In genomic region chr14:91835920-91836843, GRCh38 we compare ENCODE assay signal across 8 cellular contexts. TPM values are rescaled to one million over a fixed set of nuclear protein-coding genes. Genes with fewer than 3 reads are reported as not detected.
DNase-seq lines count a peak whose midpoint lies in the region; ATAC-seq and TF ChIP-seq lines count a peak whose summit lies in the region.

No MANE protein-coding gene starts in this region.

- H3K27me3 Mint-ChIP-seq in immature natural killer cell (ENCODE audit: low read depth in 3 of 3): peaks cover 0 to 4% (median 0%) of the 10 kb centered on the region in 3 donors

- H3K27me3 ChIP-seq in SU-DHL-6 (ENCODE audit: low read length): no peaks in the 10 kb centered on the region
- peaks cover 18% of the 10 kb centered on the region for H3K27me3 ChIP-seq in adipocyte (replicated peaks; ENCODE audit: control insufficient read depth, insufficient read depth, low read length)

- peaks cover 5% of the 10 kb centered on the region for H3K4me1 ChIP-seq in adipocyte (ENCODE audit: control insufficient read depth, insufficient read depth, low read length)

- no peaks in the 10 kb centered on the region for H4K20me1 ChIP-seq in SU-DHL-6 (ENCODE audit: low read depth, low read length)

- no peaks in the 10 kb centered on the region for H3K9me2 ChIP-seq in SU-DHL-6 (replicated peaks; ENCODE audit: insufficient read depth, low read length)

- H3K4me1 Mint-ChIP-seq in immature natural killer cell: peaks cover 58 to 70% of the 10 kb centered on the region in 2 donors

- H3K9me3 ChIP-seq in SU-DHL-6 (ENCODE audit: insufficient read depth, low read length): 0 out of 2 replicates have a peak, but pooled peaks cover 4% of the 10 kb centered on the region
- no peaks in the 10 kb centered on the region for H3K9me3 ChIP-seq in adipocyte (ENCODE audit: control insufficient read depth, low read length)

- peak overlapping the region; percentile 68 for H3K4me3 ChIP-seq in SU-DHL-6 (ENCODE audit: insufficient read depth, low read length, poor library complexity, severe bottlenecking)
- peak overlapping the region; percentile 75 for H3K4me3 ChIP-seq in adipocyte (ENCODE audit: low read length)

- H3K9me3 Mint-ChIP-seq in immature natural killer cell: no peaks in the 10 kb centered on the region

- H3K27ac Mint-ChIP-seq in immature natural killer cell: peak overlapping the region in 3 of 6 donors; percentile 23 to 76 (median 74)

- H3F3A ChIP-seq in SU-DHL-6 (ENCODE audit: insufficient read depth): no peaks in the 10 kb centered on the region

- peaks cover 11 to 13% (median 11%) of the 10 kb centered on the region in 3 donors for H3K36me3 Mint-ChIP-seq in immature natural killer cell

- no peaks in the 10 kb centered on the region for H3K79me2 ChIP-seq in SU-DHL-6 (ENCODE audit: insufficient read depth, low read length)

- no peak overlapping the region for H3K27ac ChIP-seq in SU-DHL-6 (ENCODE audit: low read depth, low read length)

- H3K4me2 ChIP-seq in SU-DHL-6 (ENCODE audit: low read depth, low read length, poor library complexity, severe bottlenecking): peak overlapping the region; percentile 91

- TF ChIP-seq CTCF in SU-DHL-6 (IDR thresholded peaks at IDR 0.05; ENCODE audit: insufficient read depth, low read length, poor library complexity, severe bottlenecking): no peak

- H3K4me3 Mint-ChIP-seq in immature natural killer cell: peak overlapping the region; percentile 82 to 90 (median 86)

- H3K36me3 ChIP-seq in SU-DHL-6 (ENCODE audit: low read length) (no peaks in the 10 kb centered on the region), adipocyte (ENCODE audit: control insufficient read depth, insufficient read depth, low read length, severe bottlenecking) (no peaks in the 10 kb centered on the region)

- H2AFZ ChIP-seq in SU-DHL-6 (ENCODE audit: low read depth, low read length, severe bottlenecking): peak overlapping the region; percentile 93

- DNase-seq in ACHN (peak; percentile 31), HuH-7 (ENCODE audit: low spot score) (peak; percentile 77), adipocyte (ENCODE audit: low read depth) (no peak), immature natural killer cell (peak; percentile 36 to 72 (median 71)), pons (ENCODE audit: low spot score) (no peak)
- DNase-seq in stimulated activated CD4-positive, alpha-beta T cell treated with anti-CD3 and anti-CD28 coated beads, Interleukin-1b, Interleukin-23, amount 100 ng/mL, for 24 hours (ENCODE audit: low read depth in 4 of 4, low spot score in 1 of 4): peak; percentile 78 to 91 (median 88)

- in situ Hi-C loops in ACHN (cut with HindIII; ENCODE audit: low pct_ligation_motif_present, low pct_unique_long_range_greater_than_20kb, low sequenced_read_pairs): no loop called here

- peak; percentile 48 for ATAC-seq in GM19395 (IDR thresholded peaks at IDR 0.05; ENCODE audit: unreplicated experiment)

- H3K9ac ChIP-seq in SU-DHL-6 (ENCODE audit: low read length): peak overlapping the region; percentile 48
- H3K9ac ChIP-seq in adipocyte (ENCODE audit: low read length): no peak overlapping the region

RNA-seq across cellular contexts. Expression of gene TC2N, which starts 31.2 kb away (rescaled TPM):
- polyA plus RNA-seq in immature natural killer cell: 100 to 1,000 TPM in 2 of 3 donors, 10 to 100 TPM in 1; 97.4 to 158 (median 112) TPM

Comparison
In these comparisons a context has a peak if more than half of its experiments do, and no peak if none do; other contexts are left out.
1. DNase-seq: peak in ACHN (single experiment), HuH-7 (single experiment), immature natural killer cell (3 of 3) and stimulated activated CD4-positive, alpha-beta T cell treated with anti-CD3 and anti-CD28 coated beads, Interleukin-1b, Interleukin-23, amount 100 ng/mL, for 24 hours (4 of 4); none in adipocyte (single experiment) and pons (single experiment).